In genomic region chr6:37275350-37275749, GRCh38 we compare ENCODE assay signal across 24 cellular contexts. TPM values are rescaled to one million over a fixed set of nuclear protein-coding genes. Genes with fewer than 3 reads are reported as not detected.
DNase-seq lines count a peak whose midpoint lies in the region; ATAC-seq and TF ChIP-seq lines count a peak whose summit lies in the region.
"Had no signal": no experiment of that assay in that cellular context is flagged by ENCODE, and none has a peak within 500 bp of the region (broad histone marks: within the 10 kb centered on the region; RNA-seq: fewer than 3 reads in every experiment).

No MANE protein-coding gene starts in this region.

- TF ChIP-seq CTCF in nephron (IDR thresholded peaks at IDR 0.05; ENCODE audit: unreplicated experiment in 3 of 3) (no peak), lower leg skin (IDR thresholded peaks at IDR 0.05) (no peak)

- H3K4me3 ChIP-seq in lower leg skin (ENCODE audit: low read depth, poor library complexity, severe bottlenecking): no peak overlapping the region
- H3K4me3 ChIP-seq: GM23248 had no signal

- no peak for ATAC-seq in stimulated activated naive CD8-positive, alpha-beta T cell treated with anti-CD3 and anti-CD28 coated beads, Interleukin-15, Interleukin-2, amounts not matched to agents 100 U/mL and 50 U/mL, for 24 hours

- intact Hi-C loops in lower leg skin (cut with DNase I; ENCODE audit: low total_unique reads): no loop called here

- H3K4me3 Mint-ChIP-seq in T-helper 1 cell treated with Interleukin-12 subunit alpha and Interleukin-12 subunit beta and Interleukin-4 antibody, amounts not matched to agents 30 μg/mL and 1 μg/mL, for 36 hours: peak overlapping the region; percentile 11
- H3K4me3 Mint-ChIP-seq in stimulated activated naive CD8-positive, alpha-beta T cell treated with anti-CD3 and anti-CD28 coated beads, Interleukin-15, Interleukin-2, amounts not matched to agents 100 ng/mL and 50 ng/mL, for 24 hours: no peak overlapping the region
- H3K4me3 Mint-ChIP-seq in nephron: no peak overlapping the region
- H3K4me3 Mint-ChIP-seq: CD8-positive, alpha-beta memory T cell; H9; HFFc6 had no signal

- peak overlapping the region; percentile 16 for H3K27ac Mint-ChIP-seq in T-helper 1 cell treated with Interleukin-12 subunit alpha and Interleukin-12 subunit beta and Interleukin-4 antibody, amounts not matched to agents 30 μg/mL and 1 μg/mL, for 36 hours
- peak overlapping the region; percentile 11 for H3K27ac Mint-ChIP-seq in stimulated activated naive CD8-positive, alpha-beta T cell treated with anti-CD3 and anti-CD28 coated beads, Interleukin-15, Interleukin-2, amounts not matched to agents 100 ng/mL and 50 ng/mL, for 24 hours
- H3K27ac Mint-ChIP-seq in nephron: peak overlapping the region in 2 of 3 experiments; percentile 28 to 48
- H3K27ac Mint-ChIP-seq: H9, HFFc6, IgD-negative memory B cell had no signal

- no peaks in the 10 kb centered on the region for H3K9me3 Mint-ChIP-seq in T-helper 1 cell treated with Interleukin-12 subunit alpha and Interleukin-12 subunit beta and Interleukin-4 antibody, amounts not matched to agents 30 μg/mL and 1 μg/mL, for 36 hours
- H3K9me3 Mint-ChIP-seq in stimulated activated naive CD8-positive, alpha-beta T cell treated with anti-CD3 and anti-CD28 coated beads, Interleukin-15, Interleukin-2, amounts not matched to agents 100 ng/mL and 50 ng/mL, for 24 hours: no peaks in the 10 kb centered on the region
- H3K9me3 Mint-ChIP-seq in nephron: no peaks in the 10 kb centered on the region
- H3K9me3 Mint-ChIP-seq: CD8-positive, alpha-beta memory T cell; H9; HFFc6; IgD-negative memory B cell had no signal

- TF ChIP-seq POLR2A in lower leg skin (IDR thresholded peaks at IDR 0.05): no peak

- peaks cover 74% of the 10 kb centered on the region for H3K4me1 Mint-ChIP-seq in T-helper 1 cell treated with Interleukin-12 subunit alpha and Interleukin-12 subunit beta and Interleukin-4 antibody, amounts not matched to agents 30 μg/mL and 1 μg/mL, for 36 hours (ENCODE audit: low read depth)
- H3K4me1 Mint-ChIP-seq in stimulated activated naive CD8-positive, alpha-beta T cell treated with anti-CD3 and anti-CD28 coated beads, Interleukin-15, Interleukin-2, amounts not matched to agents 100 ng/mL and 50 ng/mL, for 24 hours (ENCODE audit: low read depth): peaks cover 48% of the 10 kb centered on the region
- peaks cover 25% of the 10 kb centered on the region for H3K4me1 Mint-ChIP-seq in nephron

- DNase-seq in T-helper 1 cell: no peak
- DNase-seq in stimulated activated naive CD8-positive, alpha-beta T cell treated with anti-CD3 and anti-CD28 coated beads, Interleukin-15, Interleukin-2, amounts not matched to agents 100 U/mL and 50 U/mL, for 24 hours: no peak
- no peak for DNase-seq in lower leg skin (ENCODE audit: low spot score in 2 of 2)
- no peak for DNase-seq in cortex of kidney (lab: John Stamatoyannopoulos, UW)
- DNase-seq in occipital lobe (lab: John Stamatoyannopoulos, UW): no peak
- DNase-seq: ACHN; C1 segment of cervical spinal cord; Calu3; CD8-positive, alpha-beta memory T cell; DMS153; GM23248; H9; HFFc6; Karpas-422; NCI-H1105 treated with DMSO at 0.1 percent for 48 hours; NCI-H2081; NCI-H2171; NCI-H345; NCI-H524 treated with DMSO at 0.1 percent for 48 hours; NCI-H82 had no signal

- 92 to 97% methylated on average over 1 of the region's 1 CpG for WGBS in lower leg skin, 2 donors

- peaks cover 31% of the 10 kb centered on the region for H3K36me3 Mint-ChIP-seq in T-helper 1 cell treated with Interleukin-12 subunit alpha and Interleukin-12 subunit beta and Interleukin-4 antibody, amounts not matched to agents 30 μg/mL and 1 μg/mL, for 36 hours (ENCODE audit: low read depth)
- peaks cover 41% of the 10 kb centered on the region for H3K36me3 Mint-ChIP-seq in stimulated activated naive CD8-positive, alpha-beta T cell treated with anti-CD3 and anti-CD28 coated beads, Interleukin-15, Interleukin-2, amounts not matched to agents 100 ng/mL and 50 ng/mL, for 24 hours (ENCODE audit: low read depth)
- peaks cover 18% of the 10 kb centered on the region for H3K36me3 Mint-ChIP-seq in nephron (ENCODE audit: low read depth)

- H3K27me3 Mint-ChIP-seq in T-helper 1 cell treated with Interleukin-12 subunit alpha and Interleukin-12 subunit beta and Interleukin-4 antibody, amounts not matched to agents 30 μg/mL and 1 μg/mL, for 36 hours (ENCODE audit: low read depth): no peaks in the 10 kb centered on the region
- no peaks in the 10 kb centered on the region for H3K27me3 Mint-ChIP-seq in stimulated activated naive CD8-positive, alpha-beta T cell treated with anti-CD3 and anti-CD28 coated beads, Interleukin-15, Interleukin-2, amounts not matched to agents 100 ng/mL and 50 ng/mL, for 24 hours
- H3K27me3 Mint-ChIP-seq in nephron (ENCODE audit: low read depth): no peaks in the 10 kb centered on the region
- H3K27me3 Mint-ChIP-seq: CD8-positive, alpha-beta memory T cell; IgD-negative memory B cell had no signal

RNA-seq across cellular contexts. Expression of gene TMEM217, which starts 17.4 kb away (rescaled TPM):
- total RNA-seq in lower leg skin (1 to 10 TPM in 2 of 4 donors, under 1 TPM in 2; 0.46 to 2.3 (median 1.0) TPM), occipital lobe (1.2 TPM)

RNA-seq across cellular contexts. Expression of gene TBC1D22B, which starts 17.8 kb away (rescaled TPM):
- total RNA-seq in lower leg skin: 10 to 100 TPM; 14.8 to 19.6 (median 17.6) TPM
- total RNA-seq in occipital lobe: 8.0 TPM
